ENCODE assay signal across 1 cellular context in genomic region chr7:97117372-97118188, GRCh38.
TF ChIP-seq lines count a peak whose summit lies in the region.

SDHAF3 (plus strand) TSS chr7:97117698; CDS start chr7:97117724, 26 bp downstream.

TF ChIP-seq in HepG2, 621 proteins besides CTCF, POLR2A, EP300 and RAD21 (continued from another document and continues in another):
- TF ChIP-seq ZNF318 (CRISPR knock-in tag; IDR thresholded peaks at IDR 0.05) (peak; percentile 51; the same call in 1 of the 2 replicates), RARA (CRISPR knock-in tag; IDR thresholded peaks at IDR 0.05) (peak; percentile 47), KDM2A (CRISPR knock-in tag; IDR thresholded peaks at IDR 0.05; ENCODE audit: borderline replicate concordance, low read depth) (peak; percentile 98), HOXA7 (CRISPR knock-in tag; IDR thresholded peaks at IDR 0.05) (no peak), ISX (CRISPR knock-in tag; conservative IDR thresholded peaks at IDR 0.05) (no peak), CHD4 (IDR thresholded peaks at IDR 0.05; ENCODE audit: borderline replicate concordance, low read length) (no peak), ZFP82 (CRISPR knock-in tag; IDR thresholded peaks at IDR 0.05; ENCODE audit: borderline replicate concordance) (peak; percentile 71; the same call in 1 of the 2 replicates), ZBTB49 (CRISPR knock-in tag; IDR thresholded peaks at IDR 0.05; ENCODE audit: borderline replicate concordance) (no peak), E2F1 (CRISPR knock-in tag; IDR thresholded peaks at IDR 0.05) (peak; percentile 89), THAP8 (CRISPR knock-in tag; IDR thresholded peaks at IDR 0.05; ENCODE audit: borderline replicate concordance) (peak; percentile 47; the same call in 1 of the 2 replicates), MEIS1 (CRISPR knock-in tag; IDR thresholded peaks at IDR 0.05; ENCODE audit: borderline replicate concordance) (peak; percentile 70; the same call in 1 of the 2 replicates), GTF2F1 (IDR thresholded peaks at IDR 0.05; ENCODE audit: low read length) (no peak), RXRA (CRISPR knock-in tag; IDR thresholded peaks at IDR 0.05) (peak; percentile 77), ZNF142 (CRISPR knock-in tag; IDR thresholded peaks at IDR 0.05) (peak; percentile 20; the same call in 1 of the 2 replicates), NR2F1 (CRISPR knock-in tag; IDR thresholded peaks at IDR 0.05) (no peak), ELF4 (CRISPR knock-in tag; IDR thresholded peaks at IDR 0.05; ENCODE audit: borderline replicate concordance) (peak; percentile 38; the same call in 1 of the 2 replicates), ZNF713 (CRISPR knock-in tag; IDR thresholded peaks at IDR 0.05) (0 out of 2 replicates have a peak, but pooled peaks have one; percentile 97), TRAFD1 (CRISPR knock-in tag; IDR thresholded peaks at IDR 0.05; ENCODE audit: borderline replicate concordance) (no peak; the same call in 1 of the 2 replicates), DZIP1 (CRISPR knock-in tag; IDR thresholded peaks at IDR 0.05) (no peak), ZNF614 (CRISPR knock-in tag; IDR thresholded peaks at IDR 0.05; ENCODE audit: borderline replicate concordance) (peak; percentile 72; the same call in 1 of the 2 replicates), CC2D1A (CRISPR knock-in tag; IDR thresholded peaks at IDR 0.05) (no peak), GATAD1 (CRISPR knock-in tag; IDR thresholded peaks at IDR 0.05) (peak; percentile 96), HOXA5 (CRISPR knock-in tag; IDR thresholded peaks at IDR 0.05) (peak; percentile 82), TAF15 (IDR thresholded peaks at IDR 0.05; ENCODE audit: low read depth, low read length, poor library complexity, severe bottlenecking) (no peak), ONECUT2 (CRISPR knock-in tag; IDR thresholded peaks at IDR 0.05) (0 out of 2 replicates have a peak, but pooled peaks have one; percentile 16), CHCHD3 (CRISPR knock-in tag; IDR thresholded peaks at IDR 0.05) (no peak), ZNF512 (CRISPR knock-in tag; IDR thresholded peaks at IDR 0.05) (peak; percentile 61; the same call in 1 of the 2 replicates), CREBL2 (CRISPR knock-in tag; IDR thresholded peaks at IDR 0.05; ENCODE audit: borderline replicate concordance) (no peak; the same call in 1 of the 2 replicates)
